Comparison of ENCODE assay signal across 25 cellular contexts in genomic region chr2:12263730-12264129, GRCh38.
"Had no signal": no experiment of that assay in that cellular context is flagged by ENCODE, and none has a peak within 500 bp of the region (broad histone marks: within the 10 kb centered on the region; RNA-seq: fewer than 3 reads in every experiment).

No MANE protein-coding gene starts in this region.

- ATAC-seq: activated CD4-positive, alpha-beta T cell treated with anti-CD3 and anti-CD28 coated beads for 36 hours; activated naive CD4-positive, alpha-beta T cell treated with anti-CD3 and anti-CD28 coated beads, Interleukin-2, amount 50 U/mL, for 72 hours; activated T-helper 17 cell treated with anti-CD3 and anti-CD28 coated beads, Interleukin-2, amount 50 U/mL, for 72 hours; left lung; natural killer cell had no signal

- H3K4me3 ChIP-seq: left lung, lung, ovary, prostate gland, spleen, thoracic aorta had no signal

- H3K36me3 Mint-ChIP-seq: activated naive CD4-positive, alpha-beta T cell treated with anti-CD3 and anti-CD28 coated beads, Interleukin-2, amount 50 U/mL, for 72 hours; brain; natural killer cell; type B pancreatic cell had no signal

- H3K27ac Mint-ChIP-seq: activated CD4-positive, alpha-beta T cell treated with anti-CD3 and anti-CD28 coated beads for 36 hours; activated naive CD4-positive, alpha-beta T cell treated with anti-CD3 and anti-CD28 coated beads, Interleukin-2, amount 50 U/mL, for 72 hours; activated T-cell treated with anti-CD3 and anti-CD28 coated beads, Interleukin-2, amount 50 U/mL, for 24 hours; activated T-helper 17 cell treated with anti-CD3 and anti-CD28 coated beads, Interleukin-2, amount 50 U/mL, for 72 hours; dendritic cell treated with granulocyte-macrophage colony-stimulating factor and Interleukin-4, amounts not matched to agents 40 ng/mL and 50 ng/mL, for 4 days; immature natural killer cell; natural killer cell; type B pancreatic cell had no signal

- H3K36me3 ChIP-seq: left lung, ovary, prostate gland, spleen, thoracic aorta had no signal

- H3K4me1 ChIP-seq: foreskin keratinocyte, left lung, prostate gland had no signal

- H3K27me3 ChIP-seq: foreskin keratinocyte, left lung, ovary, spleen had no signal

- H3K4me3 Mint-ChIP-seq: activated CD4-positive, alpha-beta T cell treated with anti-CD3 and anti-CD28 coated beads for 36 hours; activated T-cell treated with anti-CD3 and anti-CD28 coated beads, Interleukin-2, amount 50 U/mL, for 24 hours; activated T-helper 17 cell treated with anti-CD3 and anti-CD28 coated beads, Interleukin-2, amount 50 U/mL, for 72 hours; brain; dendritic cell treated with granulocyte-macrophage colony-stimulating factor and Interleukin-4, amounts not matched to agents 40 ng/mL and 50 ng/mL, for 4 days; immature natural killer cell; natural killer cell; type B pancreatic cell had no signal

- DNase-seq: activated CD4-positive, alpha-beta T cell treated with anti-CD3 and anti-CD28 coated beads for 36 hours; activated CD4-positive, alpha-beta T cell treated with anti-CD3 and anti-CD28 coated beads, Interleukin-2, amount 50 U/mL, for 4 hours; activated CD8-positive, alpha-beta memory T cell treated with anti-CD3 and anti-CD28 coated beads for 24 hours; activated CD8-positive, alpha-beta memory T cell treated with anti-CD3 and anti-CD28 coated beads, Interleukin-2, amount 50 U/mL, for 4 hours; activated T-cell treated with anti-CD3 and anti-CD28 coated beads, Interleukin-2, amount 50 U/mL, for 24 hours; aorta; caudate nucleus; effector memory CD4-positive, alpha-beta T cell; foreskin keratinocyte; immature natural killer cell; kidney glomerular epithelial cell; left lung; natural killer cell; spleen; stimulated activated CD4-positive, alpha-beta T cell treated with anti-CD3 and anti-CD28 coated beads, Interleukin-4, amount 100 ng/mL, for 1 hour; stimulated activated naive CD4-positive, alpha-beta T cell treated with Interleukin-2 at 50 U/mL for 16 hours had no signal

- H3K9me3 ChIP-seq: left lung, ovary, prostate gland, spleen, thoracic aorta had no signal

- H3K9me3 Mint-ChIP-seq: activated T-helper 17 cell treated with anti-CD3 and anti-CD28 coated beads, Interleukin-2, amount 50 U/mL, for 72 hours; dendritic cell treated with granulocyte-macrophage colony-stimulating factor and Interleukin-4, amounts not matched to agents 40 ng/mL and 50 ng/mL, for 4 days; immature natural killer cell; natural killer cell had no signal

- H3K27ac ChIP-seq: foreskin keratinocyte, left lung, prostate gland, spleen, thoracic aorta had no signal

- H3K27me3 Mint-ChIP-seq: activated CD4-positive, alpha-beta T cell treated with anti-CD3 and anti-CD28 coated beads for 36 hours; activated T-cell treated with anti-CD3 and anti-CD28 coated beads, Interleukin-2, amount 50 U/mL, for 24 hours; activated T-helper 17 cell treated with anti-CD3 and anti-CD28 coated beads, Interleukin-2, amount 50 U/mL, for 72 hours had no signal
